ENCODE assay signal across 21 cellular contexts in the genomic region with DNA sequence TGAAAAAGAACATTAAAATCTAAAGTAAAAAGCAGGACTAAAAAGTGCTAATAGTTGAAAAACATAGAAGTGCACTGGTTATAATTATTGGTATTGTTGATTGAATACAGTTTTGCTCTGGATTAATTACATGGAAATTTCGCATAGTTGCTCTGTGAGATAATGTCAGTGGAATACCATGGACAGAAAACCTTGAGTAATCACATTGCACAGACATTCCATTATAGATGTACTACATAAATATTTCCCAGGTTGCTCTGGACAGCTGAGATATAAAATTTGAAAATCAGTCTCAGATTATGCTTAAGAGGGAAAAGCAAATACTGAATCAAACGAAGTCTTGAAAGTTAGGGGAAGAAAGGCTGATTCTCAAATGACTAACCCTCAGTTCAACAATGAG.
A peak's percentile ranks its signal among the peaks of the same experiment; 100 is the strongest.
DNase-seq lines count a peak whose midpoint lies in the region; ATAC-seq and TF ChIP-seq lines count a peak whose summit lies in the region.
"Had no signal": no experiment of that assay in that cellular context is flagged by ENCODE, and none has a peak within 500 bp of the region (broad histone marks: within the 10 kb centered on the region; RNA-seq: fewer than 3 reads in every experiment).

No MANE protein-coding gene starts in this region.

- H3K27me3 Mint-ChIP-seq in glutamatergic neuron (ENCODE audit: unreplicated experiment), result no peaks in the 10 kb centered on the region
- H3K27me3 Mint-ChIP-seq: CD4-positive, CD25-positive, alpha-beta regulatory T cell; IgD-negative memory B cell had no signal

- H3K4me3 Mint-ChIP-seq in glutamatergic neuron (ENCODE audit: unreplicated experiment), result no peak overlapping the region
- H3K4me3 Mint-ChIP-seq: CD4-positive, CD25-positive, alpha-beta regulatory T cell; IgD-negative memory B cell had no signal

- ATAC-seq in HG03135 (IDR thresholded peaks at IDR 0.05; ENCODE audit: unreplicated experiment), result no peak

- H3K4me3 ChIP-seq in choroid plexus epithelial cell (ENCODE audit: low read depth, low read length), result no peak overlapping the region
- H3K4me3 ChIP-seq in fibroblast of the aortic adventitia (ENCODE audit: low read depth, low read length), result no peak overlapping the region
- H3K4me3 ChIP-seq in H7 (ENCODE audit: insufficient read depth, low read depth, low read length), result no peak overlapping the region
- H3K4me3 ChIP-seq: SK-N-MC had no signal

- H3K4me1 Mint-ChIP-seq in glutamatergic neuron (ENCODE audit: low read depth, unreplicated experiment), result no peaks in the 10 kb centered on the region
- H3K4me1 Mint-ChIP-seq: CD4-positive, CD25-positive, alpha-beta regulatory T cell; IgD-negative memory B cell had no signal

- H3K9me3 Mint-ChIP-seq in glutamatergic neuron (ENCODE audit: unreplicated experiment), result no peaks in the 10 kb centered on the region

- no peaks in the 10 kb centered on the region for H3K36me3 Mint-ChIP-seq in glutamatergic neuron (ENCODE audit: unreplicated experiment)
- H3K36me3 Mint-ChIP-seq: CD4-positive, CD25-positive, alpha-beta regulatory T cell; IgD-negative memory B cell had no signal

- H3K27me3 ChIP-seq in H7 (ENCODE audit: control insufficient read depth, insufficient read depth, low read length), result no peaks in the 10 kb centered on the region
- H3K27me3 ChIP-seq: BE2C had no signal

- DNase-seq in ELR (ENCODE audit: low read depth) (peak; percentile 0), NCI-H226 (peak; percentile 46), choroid plexus epithelial cell (ENCODE audit: low read depth) (peak; percentile 50), fibroblast of the aortic adventitia (ENCODE audit: low read depth) (peak; percentile 0), glutamatergic neuron (no peak), H7 (no peak)
- DNase-seq in activated CD4-positive, alpha-beta T cell treated with anti-CD3 and anti-CD28 coated beads, Interleukin-2, amount 50 U/mL, for 4 hours, result no peak
- DNase-seq: BE2C; Caco-2; CD4-positive, CD25-positive, alpha-beta regulatory T cell; Kasumi-1; MM.1S; NCI-H1092; NCI-H146; NCI-H2081; NCI-H510A; NCI-H82; SHP77 had no signal

- no peak overlapping the region for H3K27ac Mint-ChIP-seq in glutamatergic neuron (ENCODE audit: unreplicated experiment)
- H3K27ac Mint-ChIP-seq: CD4-positive, CD25-positive, alpha-beta regulatory T cell; IgD-negative memory B cell had no signal

- no peaks in the 10 kb centered on the region for H3K36me3 ChIP-seq in H7 (replicated peaks; ENCODE audit: control insufficient read depth, insufficient read depth, low read length)
- H3K36me3 ChIP-seq: BE2C had no signal

- TF ChIP-seq CTCF in choroid plexus epithelial cell (conservative IDR thresholded peaks at IDR 0.05; ENCODE audit: low read depth, low read length) (no peak), fibroblast of the aortic adventitia (IDR thresholded peaks at IDR 0.05; ENCODE audit: insufficient read depth, low read length) (no peak), glutamatergic neuron (IDR thresholded peaks at IDR 0.05; ENCODE audit: partially characterized antibody, unreplicated experiment) (no peak)

Comparison
In these comparisons a context has a peak if more than half of its experiments do, and no peak if none do; other contexts are left out.
1. DNase-seq: peak in ELR (single experiment), NCI-H226 (single experiment), choroid plexus epithelial cell (single experiment) and fibroblast of the aortic adventitia (single experiment); none in glutamatergic neuron (single experiment), activated CD4-positive, alpha-beta T cell treated with anti-CD3 and anti-CD28 coated beads, Interleukin-2, amount 50 U/mL, for 4 hours (0 of 2) and H7 (single experiment).